In the genomic region with DNA sequence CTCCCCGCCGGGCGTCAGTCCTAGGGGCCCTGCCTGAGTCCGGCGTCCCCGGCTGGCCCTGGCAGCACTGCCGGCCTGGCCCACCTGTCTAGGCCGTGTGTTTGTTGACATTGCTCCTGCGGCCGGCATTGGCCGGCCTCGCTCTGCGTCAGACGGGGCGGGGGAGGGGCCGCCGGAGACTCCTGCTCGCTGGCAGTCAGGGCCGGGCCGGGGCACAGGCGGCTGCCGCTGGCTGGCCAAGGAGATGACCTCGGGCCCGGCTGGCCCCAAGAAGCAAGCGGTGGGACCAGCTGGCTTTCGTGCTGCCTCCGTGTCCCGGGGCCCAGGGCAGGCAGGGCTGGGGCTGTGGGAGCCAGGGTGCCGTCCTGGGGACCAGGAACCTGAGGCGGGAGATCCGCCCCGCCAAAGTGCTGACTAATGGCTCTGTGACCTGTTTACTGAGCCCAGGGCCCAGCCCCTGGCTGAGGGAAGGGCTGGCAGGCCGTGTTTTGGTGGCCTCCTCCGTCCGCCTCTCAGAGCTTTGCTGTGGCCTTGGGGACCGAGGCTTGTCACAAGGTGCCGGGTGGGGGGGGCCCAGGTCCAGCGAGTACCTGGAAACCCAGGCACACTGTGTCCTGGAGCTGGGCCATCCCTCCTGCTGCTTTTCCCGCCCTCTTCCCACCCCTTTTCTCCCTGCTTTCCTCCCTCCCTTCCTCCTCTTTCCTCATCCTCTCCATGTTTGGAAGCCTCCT, we compare ENCODE assay signal across 8 cellular contexts. TPM values are rescaled to one million over a fixed set of nuclear protein-coding genes. Genes with fewer than 3 reads are reported as not detected.
DNase-seq lines count a peak whose midpoint lies in the region; ATAC-seq and TF ChIP-seq lines count a peak whose summit lies in the region.

No MANE protein-coding gene starts in this region.

- H3K4me3 ChIP-seq in Panc1 (ENCODE audit: low read depth in 2 of 2, low read length in 2 of 2) = peak overlapping the region; percentile 70 to 82
- peak overlapping the region; percentile 81 for H3K4me3 ChIP-seq in fibroblast of the aortic adventitia (ENCODE audit: low read depth, low read length)

- H3K27me3 Mint-ChIP-seq in CD14-positive monocyte (ENCODE audit: low read depth in 3 of 3) = no peaks in the 10 kb centered on the region
- H3K27me3 Mint-ChIP-seq in natural killer cell treated with Interleukin-12 subunit alpha and Interleukin-12 subunit beta and Interleukin-15 and Interleukin-18, amount 100 ng/mL, for 72 hours = no peaks in the 10 kb centered on the region
- H3K27me3 Mint-ChIP-seq in stimulated activated naive B cell treated with anti-CD40 and anti-IgM and Interleukin-4, amounts not matched to agents 10 μg/mL and 1 μg/mL and 100 μg/mL, for 72 hours = no peaks in the 10 kb centered on the region

- no TSS peak for BruUV-seq in Panc1 (replicated peaks; lab: Mats Ljungman, UMichigan)

- H3K36me3 ChIP-seq in Panc1 (ENCODE audit: control insufficient read depth, insufficient read depth, low read length) = no peaks in the 10 kb centered on the region

- no peak for TF ChIP-seq CTCF in CD14-positive monocyte (IDR thresholded peaks at IDR 0.05)
- TF ChIP-seq CTCF in Panc1 (IDR thresholded peaks at IDR 0.05) = no peak
- no peak for TF ChIP-seq CTCF in fibroblast of the aortic adventitia (IDR thresholded peaks at IDR 0.05; ENCODE audit: insufficient read depth, low read length)

- POLR2A ChIA-PET in Panc1 (lab: Charles Lee) = no interaction called here

- peaks cover 21% of the 10 kb centered on the region for H3K4me1 Mint-ChIP-seq in CD14-positive monocyte
- peaks cover 5 to 10% of the 10 kb centered on the region in 2 donors for H3K4me1 Mint-ChIP-seq in natural killer cell treated with Interleukin-12 subunit alpha and Interleukin-12 subunit beta and Interleukin-15 and Interleukin-18, amount 100 ng/mL, for 72 hours (ENCODE audit: low read depth in 2 of 2)
- peaks cover 12 to 32% of the 10 kb centered on the region in 2 donors for H3K4me1 Mint-ChIP-seq in stimulated activated naive B cell treated with anti-CD40 and anti-IgM and Interleukin-4, amounts not matched to agents 10 μg/mL and 1 μg/mL and 100 μg/mL, for 72 hours

- H3K4me1 ChIP-seq in Panc1 (ENCODE audit: control insufficient read depth, insufficient read depth, low read length) = peaks cover 4% of the 10 kb centered on the region; the same call in 1 of the 2 replicates

- peaks cover 0 to 1% (median 0%) of the 10 kb centered on the region in 7 donors for H3K9me3 Mint-ChIP-seq in CD14-positive monocyte
- H3K9me3 Mint-ChIP-seq in natural killer cell treated with Interleukin-12 subunit alpha and Interleukin-12 subunit beta and Interleukin-15 and Interleukin-18, amount 100 ng/mL, for 72 hours = no peaks in the 10 kb centered on the region
- H3K9me3 Mint-ChIP-seq in stimulated activated naive B cell treated with anti-CD40 and anti-IgM and Interleukin-4, amounts not matched to agents 10 μg/mL and 1 μg/mL and 100 μg/mL, for 72 hours = no peaks in the 10 kb centered on the region

- H3K4me3 Mint-ChIP-seq in CD14-positive monocyte = peak overlapping the region; percentile 87 to 93
- peak overlapping the region; percentile 75 for H3K4me3 Mint-ChIP-seq in natural killer cell treated with Interleukin-12 subunit alpha and Interleukin-12 subunit beta and Interleukin-15 and Interleukin-18, amount 100 ng/mL, for 72 hours
- H3K4me3 Mint-ChIP-seq in stimulated activated naive B cell treated with anti-CD40 and anti-IgM and Interleukin-4, amounts not matched to agents 10 μg/mL and 1 μg/mL and 100 μg/mL, for 72 hours = peak overlapping the region; percentile 85 to 90

- peak; percentile 51 for ATAC-seq in GM19438 (IDR thresholded peaks at IDR 0.05; ENCODE audit: low read depth, unreplicated experiment)
- ATAC-seq in Panc1 = peak; percentile 85
- peak; percentile 83 to 84 for ATAC-seq in natural killer cell treated with Interleukin-12 subunit alpha and Interleukin-12 subunit beta and Interleukin-15 and Interleukin-18, amount 100 ng/mL, for 72 hours
- peak; percentile 82 to 83 for ATAC-seq in stimulated activated naive B cell treated with anti-CD40 and anti-IgM and Interleukin-4, amounts not matched to agents 10 μg/mL and 1 μg/mL and 100 μg/mL, for 72 hours (replicated peaks)

- in situ Hi-C loops in Panc1 (cut with HindIII; ENCODE audit: low pct_unique_long_range_greater_than_20kb, low sequenced_read_pairs) = no loop called here

- DNase-seq in CD14-positive monocyte (ENCODE audit: low spot score) (peak; percentile 84), HK-2 (ENCODE audit: unreplicated experiment) (peak; percentile 89), Panc1 (ENCODE audit: low read depth, low spot score) (no peak), fibroblast of the aortic adventitia (ENCODE audit: low read depth) (peak; percentile 89)
- DNase-seq in activated effector memory CD4-positive, alpha-beta T cell treated with Interleukin-2 at 50 U/mL for 16 hours = peak; percentile 56
- peak; percentile 83 for DNase-seq in natural killer cell treated with Interleukin-12 subunit alpha and Interleukin-12 subunit beta and Interleukin-15 and Interleukin-18, amount 100 ng/mL, for 72 hours (ENCODE audit: low spot score)
- peak; percentile 56 for DNase-seq in stimulated activated naive B cell treated with anti-CD40 and anti-IgM and Interleukin-4, amounts not matched to agents 10 μg/mL and 1 μg/mL and 100 μg/mL, for 72 hours

- H3K27me3 ChIP-seq in Panc1 (ENCODE audit: control insufficient read depth, insufficient read depth, low read length) = no peaks in the 10 kb centered on the region

- H3K36me3 Mint-ChIP-seq in CD14-positive monocyte = peaks cover 19 to 29% of the 10 kb centered on the region in 2 donors
- no peaks in the 10 kb centered on the region for H3K36me3 Mint-ChIP-seq in natural killer cell treated with Interleukin-12 subunit alpha and Interleukin-12 subunit beta and Interleukin-15 and Interleukin-18, amount 100 ng/mL, for 72 hours
- H3K36me3 Mint-ChIP-seq in stimulated activated naive B cell treated with anti-CD40 and anti-IgM and Interleukin-4, amounts not matched to agents 10 μg/mL and 1 μg/mL and 100 μg/mL, for 72 hours = peaks cover 0 to 3% of the 10 kb centered on the region in 2 donors

- intact Hi-C loops in CD14-positive monocyte (cut with micrococcal nuclease) = loop anchor here (1.0 to 5.0 kb wide), 3 partner anchors 33 to 53 kb away; partner anchors contain the start of genes EP400 (in 1 of the 2) and PUS1 (in 1 of the 2)
- intact Hi-C loops in Panc1 (cut with micrococcal nuclease; ENCODE audit: unreplicated experiment) = no loop called here

- H3K27ac ChIP-seq in Panc1 (ENCODE audit: low read length) = peak overlapping the region; percentile 54

- CTCF ChIA-PET in Panc1 (lab: Charles Lee) = no interaction called here

- H3K27ac Mint-ChIP-seq in CD14-positive monocyte = peak overlapping the region; percentile 68 to 95 (median 88)
- peak overlapping the region; percentile 43 to 87 for H3K27ac Mint-ChIP-seq in natural killer cell treated with Interleukin-12 subunit alpha and Interleukin-12 subunit beta and Interleukin-15 and Interleukin-18, amount 100 ng/mL, for 72 hours
- H3K27ac Mint-ChIP-seq in stimulated activated naive B cell treated with anti-CD40 and anti-IgM and Interleukin-4, amounts not matched to agents 10 μg/mL and 1 μg/mL and 100 μg/mL, for 72 hours = peak overlapping the region; percentile 37

- no peaks in the 10 kb centered on the region for H3K9me3 ChIP-seq in Panc1 (ENCODE audit: control insufficient read depth, insufficient read depth, low read depth, low read length)

RNA-seq across cellular contexts. Expression of gene ULK1, which starts 1.8 kb away (rescaled TPM):
- 1 to 10 TPM; 1.0 to 1.3 TPM for polyA plus RNA-seq in CD14-positive monocyte
- total RNA-seq in Panc1 (2021; ENCODE audit: unreplicated experiment) (72.1 TPM), fibroblast of the aortic adventitia (ENCODE audit: low replicate concordance) (9.1 and 21.2 TPM in 2 replicates)
- 92.3 TPM for polyA plus RNA-seq in Panc1 (2012; ENCODE audit: insufficient read length)
- total RNA-seq in natural killer cell treated with Interleukin-12 subunit alpha and Interleukin-12 subunit beta and Interleukin-15 and Interleukin-18, amount 100 ng/mL, for 72 hours = 10 to 100 TPM; 21.8 to 24.3 TPM

RNA-seq across cellular contexts. Expression of gene PUS1, which starts 32.8 kb away (rescaled TPM):
- 1 to 10 TPM; 5.1 to 6.9 TPM for polyA plus RNA-seq in CD14-positive monocyte
- total RNA-seq in Panc1 (2021; ENCODE audit: unreplicated experiment) (108 TPM), fibroblast of the aortic adventitia (ENCODE audit: low replicate concordance) (4.3 and 9.3 TPM in 2 replicates)
- polyA plus RNA-seq in Panc1 (2012; ENCODE audit: insufficient read length) = 110 TPM
- total RNA-seq in natural killer cell treated with Interleukin-12 subunit alpha and Interleukin-12 subunit beta and Interleukin-15 and Interleukin-18, amount 100 ng/mL, for 72 hours = 100 to 1,000 TPM in 1 of 2 donors, 10 to 100 TPM in 1; 53.7 to 147 TPM

RNA-seq across cellular contexts. Expression of gene EP400, which starts 53.5 kb away (rescaled TPM):
- polyA plus RNA-seq in CD14-positive monocyte = under 1 TPM; 0.65 to 0.81 TPM
- total RNA-seq in Panc1 (2021; ENCODE audit: unreplicated experiment) = 59.4 TPM
- polyA plus RNA-seq in Panc1 (2012; ENCODE audit: insufficient read length) = 36.9 TPM
- total RNA-seq in fibroblast of the aortic adventitia (ENCODE audit: low replicate concordance) = 11.4 and 14.7 TPM in 2 replicates
- 100 to 1,000 TPM in 1 of 2 donors, 10 to 100 TPM in 1; 53.5 to 106 TPM for total RNA-seq in natural killer cell treated with Interleukin-12 subunit alpha and Interleukin-12 subunit beta and Interleukin-15 and Interleukin-18, amount 100 ng/mL, for 72 hours

Comparison
In these comparisons a context has a peak if more than half of its experiments do, and no peak if none do; other contexts are left out.
1. H3K27ac Mint-ChIP-seq: peak in every context shown above with its lines; median percentile 88 in CD14-positive monocyte; 65 in natural killer cell treated with Interleukin-12 subunit alpha and Interleukin-12 subunit beta and Interleukin-15 and Interleukin-18, amount 100 ng/mL, for 72 hours; 37 in stimulated activated naive B cell treated with anti-CD40 and anti-IgM and Interleukin-4, amounts not matched to agents 10 μg/mL and 1 μg/mL and 100 μg/mL, for 72 hours.